Comparison of ENCODE assay signal across 32 cellular contexts in the genomic region with DNA sequence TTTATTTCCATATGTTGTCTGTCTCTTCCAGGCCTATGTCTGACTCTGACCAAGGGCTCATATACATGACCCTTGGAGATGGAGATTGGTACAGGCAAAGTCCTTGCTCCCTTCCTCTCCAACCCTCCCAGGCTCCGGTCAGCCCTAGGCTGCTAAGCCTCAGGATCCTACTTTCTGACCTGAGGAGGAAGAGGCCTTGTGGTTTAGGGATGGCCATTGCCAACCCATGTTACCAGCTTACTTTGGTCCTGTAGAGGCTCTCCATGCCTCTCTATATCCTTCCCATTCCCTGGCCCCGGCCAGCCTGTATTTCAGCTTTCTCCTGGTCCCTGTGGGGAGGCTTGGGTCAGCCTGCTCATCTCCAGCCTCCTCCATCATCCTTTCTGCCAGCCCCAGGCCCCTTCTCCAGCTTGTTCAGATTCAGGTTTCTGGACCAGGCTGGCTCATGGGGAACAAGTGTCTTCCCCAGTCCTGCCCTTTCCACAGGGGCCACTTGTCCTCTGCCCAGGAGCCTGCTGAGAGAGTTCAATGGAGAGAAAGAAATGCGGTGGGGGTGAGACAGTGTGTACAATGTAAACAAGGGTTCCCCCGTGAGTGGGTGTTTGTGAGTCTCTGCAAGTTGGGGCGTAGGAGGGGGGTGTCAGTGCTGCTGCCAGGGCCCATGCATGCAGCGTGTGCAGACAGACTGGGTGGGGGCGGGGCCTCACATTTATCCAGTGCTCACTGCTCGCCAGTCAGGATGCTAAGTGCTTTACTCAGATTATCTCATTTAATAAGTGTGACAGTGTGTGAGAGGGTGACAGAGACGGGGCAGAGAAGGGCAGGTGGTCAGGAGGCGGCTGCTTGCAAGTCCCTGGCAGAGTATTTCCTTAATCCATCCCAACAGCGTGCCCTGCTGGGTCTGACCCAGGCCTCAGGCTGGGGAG. TPM values are rescaled to one million over a fixed set of nuclear protein-coding genes. Genes with fewer than 3 reads are reported as not detected.
DNase-seq lines count a peak whose midpoint lies in the region; ATAC-seq, FAIRE-seq and TF ChIP-seq lines count a peak whose summit lies in the region.
"Had no signal": no experiment of that assay in that cellular context is flagged by ENCODE, and none has a peak within 500 bp of the region (broad histone marks: within the 10 kb centered on the region; RNA-seq: fewer than 3 reads in every experiment).

No MANE protein-coding gene starts in this region.

- H3K27me3 ChIP-seq in esophagus muscularis mucosa, result no peaks in the 10 kb centered on the region
- H3K27me3 ChIP-seq: transverse colon had no signal

- WGBS in esophagus muscularis mucosa, result 90% methylated on average over 10 of the region's 11 CpGs

- peaks cover 8% of the 10 kb centered on the region for H3K27me3 Mint-ChIP-seq in stimulated activated memory B cell treated with anti-CD40 and anti-IgM and Interleukin-4, amounts not matched to agents 10 μg/mL and 1 μg/mL and 100 μg/mL, for 72 hours

- no peaks in the 10 kb centered on the region for H3K36me3 Mint-ChIP-seq in stimulated activated memory B cell treated with anti-CD40 and anti-IgM and Interleukin-4, amounts not matched to agents 10 μg/mL and 1 μg/mL and 100 μg/mL, for 72 hours
- H3K36me3 Mint-ChIP-seq: activated naive CD8-positive, alpha-beta T cell; mesothelial cell of epicardium had no signal

- H3K4me1 Mint-ChIP-seq in stimulated activated memory B cell treated with anti-CD40 and anti-IgM and Interleukin-4, amounts not matched to agents 10 μg/mL and 1 μg/mL and 100 μg/mL, for 72 hours, result no peaks in the 10 kb centered on the region
- H3K4me1 Mint-ChIP-seq: naive B cell had no signal

- peaks cover 3% of the 10 kb centered on the region for H3K9me3 Mint-ChIP-seq in stimulated activated memory B cell treated with anti-CD40 and anti-IgM and Interleukin-4, amounts not matched to agents 10 μg/mL and 1 μg/mL and 100 μg/mL, for 72 hours

- H3K4me1 ChIP-seq in esophagus muscularis mucosa, result no peaks in the 10 kb centered on the region
- H3K4me1 ChIP-seq: psoas muscle, transverse colon had no signal

- no peaks in the 10 kb centered on the region for H3K9me3 ChIP-seq in esophagus muscularis mucosa
- H3K9me3 ChIP-seq: psoas muscle, transverse colon had no signal

- no peak for TF ChIP-seq EP300 in esophagus muscularis mucosa (IDR thresholded peaks at IDR 0.05)

- TF ChIP-seq CTCF in esophagus muscularis mucosa (IDR thresholded peaks at IDR 0.05), result no peak

- TF ChIP-seq POLR2A in esophagus muscularis mucosa (IDR thresholded peaks at IDR 0.05; ENCODE audit: low read depth), result no peak

- peak; percentile 18 for ATAC-seq in stimulated activated memory B cell treated with anti-CD40 and anti-IgM and Interleukin-4, amounts not matched to agents 10 μg/mL and 1 μg/mL and 100 μg/mL, for 72 hours

- intact Hi-C loops in esophagus muscularis mucosa (cut with DNase I), result no loop called here

- no peak overlapping the region for H3K4me3 ChIP-seq in esophagus muscularis mucosa
- H3K4me3 ChIP-seq: coronary artery, psoas muscle, transverse colon had no signal

- no peak overlapping the region for H3K4me3 Mint-ChIP-seq in stimulated activated memory B cell treated with anti-CD40 and anti-IgM and Interleukin-4, amounts not matched to agents 10 μg/mL and 1 μg/mL and 100 μg/mL, for 72 hours
- H3K4me3 Mint-ChIP-seq: activated CD4-positive, alpha-beta memory T cell treated with anti-CD3 and anti-CD28 coated beads, Interleukin-2, amount 10 ng/mL, durations not matched to agents 7 days and 5 days; activated naive CD8-positive, alpha-beta T cell; activated T-cell treated with anti-CD3 and anti-CD28 coated beads, Interleukin-2, amount 50 U/mL, for 24 hours; mesothelial cell of epicardium had no signal

- H3K27ac ChIP-seq in esophagus muscularis mucosa (replicated peaks in 1 of 4), result no peak overlapping the region
- H3K27ac ChIP-seq: 22Rv1, coronary artery, epithelial cell of prostate, psoas muscle, transverse colon had no signal

- no peaks in the 10 kb centered on the region for H3K36me3 ChIP-seq in esophagus muscularis mucosa
- H3K36me3 ChIP-seq: transverse colon had no signal

- no peak for FAIRE-seq in frontal cortex (lab: Jason Lieb, UNC)
- FAIRE-seq in HTR-8/SVneo (lab: Jason Lieb, UNC), result no peak
- FAIRE-seq: GM19239 had no signal

- H3K27ac Mint-ChIP-seq in stimulated activated memory B cell treated with anti-CD40 and anti-IgM and Interleukin-4, amounts not matched to agents 10 μg/mL and 1 μg/mL and 100 μg/mL, for 72 hours, result no peak overlapping the region
- H3K27ac Mint-ChIP-seq: activated CD4-positive, alpha-beta memory T cell treated with anti-CD3 and anti-CD28 coated beads, Interleukin-2, amount 10 ng/mL, durations not matched to agents 7 days and 5 days; activated naive CD8-positive, alpha-beta T cell; activated T-cell treated with anti-CD3 and anti-CD28 coated beads, Interleukin-2, amount 50 U/mL, for 24 hours; mesothelial cell of epicardium had no signal

- DNase-seq in DMS 273 treated with DMSO at 0.1 percent for 48 hours (lab: John Stamatoyannopoulos, UW) (peak; percentile 95), DMS 273 (lab: John Stamatoyannopoulos, UW; ENCODE audit: unreplicated experiment) (no peak), NCI-H82 treated with DMSO at 0.1 percent for 48 hours (lab: John Stamatoyannopoulos, UW; ENCODE audit: unreplicated experiment) (peak; percentile 95), esophagus muscularis mucosa (ENCODE audit: extremely low spot score) (peak; percentile 82), frontal cortex (ENCODE audit: low spot score in 2 of 2) (no peak), midbrain (lab: John Stamatoyannopoulos, UW) (no peak), HTR-8/SVneo (ENCODE audit: insufficient read length, low spot score) (no peak)
- DNase-seq: activated CD4-positive, alpha-beta memory T cell treated with anti-CD3 and anti-CD28 coated beads, Interleukin-2, amount 10 ng/mL, durations not matched to agents 7 days and 5 days; activated CD4-positive, alpha-beta T cell treated with anti-CD3 and anti-CD28 coated beads for 1 hour; activated effector memory CD4-positive, alpha-beta T cell treated with anti-CD3 and anti-CD28 coated beads, Interleukin-2, amount 50 U/mL, for 16 hours; activated T-cell treated with anti-CD3 and anti-CD28 coated beads, Interleukin-2, amount 50 U/mL, for 24 hours; COR-L47; effector memory CD4-positive, alpha-beta T cell; glutamatergic neuron; naive B cell; NCI-H1048; NCI-H2107; NCI-H446; nucleus accumbens; psoas muscle; SHP77; stimulated activated CD4-positive, alpha-beta T cell treated with anti-CD3 and anti-CD28 coated beads, Interleukin-4, amount 100 ng/mL, for 24 hours; transverse colon had no signal

RNA-seq across cellular contexts. Expression of a gene that starts 31.3 kb away (rescaled TPM):
- total RNA-seq in esophagus muscularis mucosa, result 1 to 10 TPM in 1 of 4 donors, under 1 TPM in 3; 0.33 to 1.3 (median 0.53) TPM
- total RNA-seq in frontal cortex, result 3.7 TPM
- total RNA-seq: bronchial epithelial cell; T-helper 2 cell treated with Interferon-gamma antibody and Interleukin-4, amounts not matched to agents 100 ng/mL and 5 ng/mL, for 36 hours had no signal

Comparison
In these comparisons a context has a peak if more than half of its experiments do, and no peak if none do; other contexts are left out.
1. DNase-seq: peak in DMS 273 treated with DMSO at 0.1 percent for 48 hours (single experiment), NCI-H82 treated with DMSO at 0.1 percent for 48 hours (single experiment) and esophagus muscularis mucosa (single experiment); none in DMS 273 (single experiment), frontal cortex (0 of 2), midbrain (single experiment) and HTR-8/SVneo (single experiment).